In genomic region chr12:131038961-131039360, GRCh38 we compare ENCODE assay signal across 21 cellular contexts.
"Had no signal": no experiment of that assay in that cellular context is flagged by ENCODE, and none has a peak within 500 bp of the region (broad histone marks: within the 10 kb centered on the region; RNA-seq: fewer than 3 reads in every experiment).

No MANE protein-coding gene starts in this region.

- H3K27ac Mint-ChIP-seq: activated naive CD8-positive, alpha-beta T cell; T-helper 17 cell had no signal

- H3K27me3 ChIP-seq: body of pancreas, colonic mucosa, transverse colon had no signal

- H3K27ac ChIP-seq: body of pancreas, colonic mucosa, transverse colon, WERI-Rb-1 had no signal

- H3K4me1 ChIP-seq: body of pancreas, colonic mucosa, transverse colon had no signal

- H3K9me3 Mint-ChIP-seq: mesothelial cell of epicardium had no signal

- H3K36me3 Mint-ChIP-seq: activated naive CD8-positive, alpha-beta T cell; mesothelial cell of epicardium had no signal

- FAIRE-seq: frontal cortex, urothelium cell line had no signal

- H3K4me3 ChIP-seq: body of pancreas, colonic mucosa, transverse colon had no signal

- H3K9me3 ChIP-seq: body of pancreas, colonic mucosa, transverse colon had no signal

- H3K36me3 ChIP-seq: colonic mucosa, transverse colon, WERI-Rb-1 had no signal

- H3K27me3 Mint-ChIP-seq: activated naive CD8-positive, alpha-beta T cell; T-helper 17 cell had no signal

- DNase-seq: activated CD4-positive, alpha-beta T cell treated with anti-CD3 and anti-CD28 coated beads for 48 hours; activated CD4-positive, alpha-beta T cell treated with anti-CD3 and anti-CD28 coated beads, Interleukin-2, amount 50 U/mL, for 48 hours; activated CD8-positive, alpha-beta memory T cell treated with anti-CD3 and anti-CD28 coated beads for 24 hours; activated effector memory CD4-positive, alpha-beta T cell treated with Interleukin-2 at 50 U/mL for 16 hours; activated naive CD4-positive, alpha-beta T cell treated with Interleukin-2 at 50 U/mL for 16 hours; anterior cingulate cortex; body of pancreas; colonic mucosa; effector CD8-positive, alpha-beta T cell; naive B cell; occipital lobe; retina; stimulated activated naive CD4-positive, alpha-beta T cell treated with Interleukin-2 at 50 U/mL for 16 hours; T-helper 17 cell; T1000; transverse colon; WERI-Rb-1 had no signal

- H3K4me3 Mint-ChIP-seq: activated naive CD8-positive, alpha-beta T cell; mesothelial cell of epicardium; naive B cell; T-helper 17 cell had no signal
